ENCODE assay signal across 17 cellular contexts in the genomic region with DNA sequence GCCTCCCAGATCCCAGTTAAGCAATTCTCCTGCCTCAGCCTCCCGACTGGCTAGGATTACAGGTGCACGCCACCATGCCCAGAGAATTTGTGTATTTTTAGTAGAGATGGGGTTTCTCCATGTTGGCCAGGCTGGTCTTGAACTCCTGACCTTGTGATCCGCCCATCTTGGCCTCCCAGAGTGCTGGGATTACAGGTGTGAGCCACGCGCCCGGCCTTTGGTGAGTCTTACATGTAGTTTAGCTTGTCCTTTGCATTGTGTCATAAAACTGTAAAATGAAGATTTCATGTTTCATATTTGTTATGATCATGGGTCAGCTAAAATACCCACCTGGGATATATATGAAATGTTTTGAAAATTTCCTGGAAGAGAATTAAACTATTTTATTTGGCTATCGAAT.
A peak's percentile ranks its signal among the peaks of the same experiment; 100 is the strongest.
DNase-seq lines count a peak whose midpoint lies in the region; ATAC-seq and TF ChIP-seq lines count a peak whose summit lies in the region.
"Had no signal": no experiment of that assay in that cellular context is flagged by ENCODE, and none has a peak within 500 bp of the region (broad histone marks: within the 10 kb centered on the region; RNA-seq: fewer than 3 reads in every experiment).

No MANE protein-coding gene starts in this region.

- H3K4me3 ChIP-seq in PC-3 (ENCODE audit: low read length) (no peak overlapping the region), osteoblast (ENCODE audit: insufficient read depth, low read length) (no peak overlapping the region), tibial artery (no peak overlapping the region)
- H3K4me3 ChIP-seq: BLaER1 had no signal

- H3K27me3 Mint-ChIP-seq in chondrocyte (ENCODE audit: low read depth) (no peaks in the 10 kb centered on the region), mesothelial cell of epicardium (ENCODE audit: low read depth) (no peaks in the 10 kb centered on the region)

- H3K4me1 ChIP-seq in PC-3 (ENCODE audit: insufficient read depth, low read length) (peaks cover 35% of the 10 kb centered on the region), osteoblast (ENCODE audit: insufficient read depth, low read length) (peaks cover 79% of the 10 kb centered on the region), tibial artery (peaks cover 0 to 69% (median 7%) of the 10 kb centered on the region in 4 donors)

- H3K4me1 Mint-ChIP-seq in chondrocyte (ENCODE audit: low read depth) (peaks cover 77% of the 10 kb centered on the region), mesothelial cell of epicardium (peaks cover 17% of the 10 kb centered on the region)

- ATAC-seq in PC-3 = no peak
- ATAC-seq: CD8-positive, alpha-beta T cell had no signal

- H3K27ac Mint-ChIP-seq in chondrocyte (ENCODE audit: unreplicated experiment) (peak overlapping the region; percentile 47), mesothelial cell of epicardium (no peak overlapping the region)
- H3K27ac Mint-ChIP-seq: CD8-positive, alpha-beta T cell had no signal

- H3F3A ChIP-seq in PC-3 (ENCODE audit: low read length, unreplicated experiment) = peaks cover 4% of the 10 kb centered on the region

- H3K9me3 Mint-ChIP-seq in chondrocyte (ENCODE audit: low read depth) (no peaks in the 10 kb centered on the region), mesothelial cell of epicardium (no peaks in the 10 kb centered on the region)
- H3K9me3 Mint-ChIP-seq: CD8-positive, alpha-beta T cell had no signal

- H3K9me2 ChIP-seq in PC-3 (replicated peaks; ENCODE audit: low read length) = no peaks in the 10 kb centered on the region

- no peak overlapping the region for H3K4me3 Mint-ChIP-seq in chondrocyte (ENCODE audit: unreplicated experiment)
- no peak overlapping the region for H3K4me3 Mint-ChIP-seq in mesothelial cell of epicardium
- H3K4me3 Mint-ChIP-seq: CD8-positive, alpha-beta T cell had no signal

- BruUV-seq in PC-3 (replicated peaks; lab: Mats Ljungman, UMichigan) = no TSS peak

- no peak for DNase-seq in PC-3
- DNase-seq in chondrocyte (ENCODE audit: low spot score) = no peak
- DNase-seq in osteoblast (ENCODE audit: insufficient read length, low spot score, missing footprints) = no peak
- DNase-seq in tibial artery = no peak
- no peak for DNase-seq in mesothelial cell of epicardium (ENCODE audit: low spot score in 2 of 2, unreplicated experiment in 2 of 2)
- DNase-seq in NCI-H748 (lab: John Stamatoyannopoulos, UW; ENCODE audit: unreplicated experiment) = no peak
- DNase-seq in EL = no peak
- DNase-seq: CD8-positive, alpha-beta T cell; H7; NCI-H1105 treated with DMSO at 0.1 percent for 48 hours; NCI-H187; NCI-H2171; NCI-H446; NCI-H69; NK-92 treated with Interleukin-12 subunit alpha and Interleukin-12 subunit beta, amount 100 ng/mL, for 24 hours; RPMI8226 had no signal

- TF ChIP-seq CTCF in PC-3 (conservative IDR thresholded peaks at IDR 0.05; ENCODE audit: low read depth, low read length) = no peak
- TF ChIP-seq CTCF in chondrocyte (IDR thresholded peaks at IDR 0.05) = no peak
- no peak for TF ChIP-seq CTCF in osteoblast (IDR thresholded peaks at IDR 0.05; ENCODE audit: extremely low read depth, low read depth, low read length)
- TF ChIP-seq CTCF in tibial artery (IDR thresholded peaks at IDR 0.05) = no peak
- TF ChIP-seq CTCF in mesothelial cell of epicardium (IDR thresholded peaks at IDR 0.05; ENCODE audit: unreplicated experiment) = no peak

- H3K27ac ChIP-seq in PC-3 (ENCODE audit: low read length) = peak overlapping the region; percentile 98
- H3K27ac ChIP-seq in osteoblast (ENCODE audit: low read depth, low read length) = peak overlapping the region; percentile 100
- H3K27ac ChIP-seq in tibial artery = peak overlapping the region; percentile 66 to 80
- H3K27ac ChIP-seq: BLaER1 had no signal

- H4K20me1 ChIP-seq in PC-3 (ENCODE audit: low read length) = no peaks in the 10 kb centered on the region
- no peaks in the 10 kb centered on the region for H4K20me1 ChIP-seq in osteoblast (ENCODE audit: insufficient read depth, low read length)
- H4K20me1 ChIP-seq: BLaER1 had no signal

- H3K79me2 ChIP-seq in PC-3 (ENCODE audit: low read length) = no peaks in the 10 kb centered on the region
- H3K79me2 ChIP-seq in osteoblast (ENCODE audit: insufficient read depth, low read length) = peaks cover 6% of the 10 kb centered on the region

- CTCF ChIA-PET in PC-3 (lab: Charles Lee) = no interaction called here

- no peak overlapping the region for H2AFZ ChIP-seq in PC-3 (ENCODE audit: low read length)
- H2AFZ ChIP-seq in osteoblast (ENCODE audit: low read length) = no peak overlapping the region

- H3K36me3 Mint-ChIP-seq in chondrocyte (ENCODE audit: low read depth) (peaks cover 17% of the 10 kb centered on the region), mesothelial cell of epicardium (peaks cover 27% of the 10 kb centered on the region)
- H3K36me3 Mint-ChIP-seq: CD8-positive, alpha-beta T cell had no signal

- H3K36me3 ChIP-seq in PC-3 (ENCODE audit: low read depth, low read length) (no peaks in the 10 kb centered on the region), osteoblast (ENCODE audit: insufficient read depth, low read length) (peaks cover 27% of the 10 kb centered on the region), tibial artery (peaks cover 23 to 40% (median 26%) of the 10 kb centered on the region in 3 donors)
- H3K36me3 ChIP-seq: BLaER1 had no signal

- H3K4me2 ChIP-seq in PC-3 (ENCODE audit: low read length) = no peak overlapping the region
- no peak overlapping the region for H3K4me2 ChIP-seq in osteoblast (ENCODE audit: insufficient read depth, low read length)
- H3K4me2 ChIP-seq: BLaER1 had no signal

- intact Hi-C loops in PC-3 (cut with micrococcal nuclease) (no loop called here), tibial artery (cut with DNase I; ENCODE audit: low total_unique reads) (loop anchor here (10.0 kb wide), 1 partner anchor 61 kb away; no protein-coding TSS in a partner anchor)

- H3K27me3 ChIP-seq in PC-3 (ENCODE audit: low read length) (no peaks in the 10 kb centered on the region), osteoblast (ENCODE audit: insufficient read depth, low read length) (no peaks in the 10 kb centered on the region), tibial artery (no peaks in the 10 kb centered on the region)
- H3K27me3 ChIP-seq: BLaER1 had no signal

- POLR2A ChIA-PET in PC-3 (lab: Charles Lee; ENCODE audit: unreplicated experiment) = no interaction called here

- H3K9ac ChIP-seq in PC-3 (ENCODE audit: low read length) = no peak overlapping the region
- H3K9ac ChIP-seq: BLaER1 had no signal

- H3K9me3 ChIP-seq in PC-3 (ENCODE audit: low read length) (no peaks in the 10 kb centered on the region), osteoblast (ENCODE audit: low read depth, low read length) (no peaks in the 10 kb centered on the region), tibial artery (no peaks in the 10 kb centered on the region)
- H3K9me3 ChIP-seq: BLaER1 had no signal
